1 cellular context compared by ENCODE assay signal in the genomic region with DNA sequence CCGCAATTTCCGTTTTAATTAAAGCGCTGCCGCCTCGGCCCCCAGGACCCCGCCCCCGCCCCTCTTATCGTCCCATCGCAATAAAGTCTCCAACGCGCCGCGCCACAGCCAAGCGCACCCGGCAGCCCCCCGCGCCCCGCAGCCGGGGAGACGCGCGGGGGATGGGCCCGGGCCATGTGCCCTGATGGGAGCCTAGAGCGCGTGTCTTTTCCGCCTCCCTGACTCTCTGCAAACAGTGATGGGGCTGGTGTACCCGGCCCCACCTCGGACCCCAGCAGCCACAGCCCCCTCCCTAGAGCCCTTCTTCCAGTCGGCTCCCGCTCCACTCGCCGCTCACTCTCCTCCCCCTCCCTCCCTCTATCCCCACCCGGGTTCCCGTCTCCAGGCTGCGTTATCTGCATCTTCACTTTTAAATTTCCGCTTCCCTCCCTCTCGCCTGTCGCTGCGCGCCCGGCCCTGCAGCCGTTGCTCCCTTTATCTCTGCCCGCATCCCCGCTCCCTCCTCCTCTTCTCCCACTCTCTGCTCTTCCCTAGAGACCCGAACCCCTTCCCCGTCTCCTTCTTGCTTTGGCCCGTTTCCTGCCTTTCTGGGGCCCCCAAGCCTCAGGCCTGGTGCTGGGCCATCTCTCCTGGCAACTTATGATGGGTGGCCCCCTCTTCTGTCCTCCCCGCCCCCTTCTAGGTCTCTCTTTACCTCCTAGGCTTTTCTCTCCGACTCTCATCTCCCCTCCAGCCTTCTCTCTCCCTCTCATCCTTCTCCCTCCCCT.
A peak's percentile ranks its signal among the peaks of the same experiment; 100 is the strongest.
TF ChIP-seq lines count a peak whose summit lies in the region.

No MANE protein-coding gene starts in this region.

TF ChIP-seq in HepG2, 621 proteins besides CTCF, POLR2A, EP300 and RAD21:
- TF ChIP-seq ZNF773 (CRISPR knock-in tag; IDR thresholded peaks at IDR 0.05; ENCODE audit: borderline replicate concordance) (no peak), EZH2 (conservative IDR thresholded peaks at IDR 0.05; ENCODE audit: low read depth, low read length) (peak; percentile 64; the same call in 1 of the 2 replicates)
